Comparison of ENCODE assay signal across 11 cellular contexts in genomic region chr4:68194305-68194704, GRCh38. TPM values are rescaled to one million over a fixed set of nuclear protein-coding genes. Genes with fewer than 3 reads are reported as not detected.
"Had no signal": no experiment of that assay in that cellular context is flagged by ENCODE, and none has a peak within 500 bp of the region (broad histone marks: within the 10 kb centered on the region; RNA-seq: fewer than 3 reads in every experiment).

No MANE protein-coding gene starts in this region.

RNA-seq across cellular contexts. Expression of gene TMPRSS11B, which starts 51.2 kb away (rescaled TPM):
- total RNA-seq: OCI-LY7, PC-3, PC-9, Peyer's patch, Right ventricle myocardium inferior, Right ventricle myocardium superior, RPMI7951, SJCRH30, SJSA1, SK-MEL-5 had no signal
- polyA plus RNA-seq: SK-N-SH had no signal
